32 cellular contexts compared by ENCODE assay signal in genomic region chr14:96208739-96209138, GRCh38. TPM values are rescaled to one million over a fixed set of nuclear protein-coding genes. Genes with fewer than 3 reads are reported as not detected.
"Had no signal": no experiment of that assay in that cellular context is flagged by ENCODE, and none has a peak within 500 bp of the region (broad histone marks: within the 10 kb centered on the region; RNA-seq: fewer than 3 reads in every experiment).

No MANE protein-coding gene starts in this region.

- H3K36me3 ChIP-seq: brain microvascular endothelial cell, gastroesophageal sphincter, WERI-Rb-1 had no signal

- ATAC-seq: activated CD4-positive, CD25-positive, alpha-beta regulatory T cell treated with anti-CD3 and anti-CD28 coated beads, Interleukin-2, amount 50 U/mL, for 24 hours; activated naive CD4-positive, alpha-beta T cell treated with anti-CD3 and anti-CD28 coated beads, Interleukin-2, amount 50 U/mL, for 72 hours; activated T-cell treated with anti-CD3 and anti-CD28 coated beads, Interleukin-2, amount 50 U/mL, for 72 hours; gastroesophageal sphincter; T-helper 17 cell had no signal

- H3K4me3 Mint-ChIP-seq: activated B cell treated with CpG ODN at 0.5 μM for 24 hours; activated CD4-positive, alpha-beta memory T cell treated with anti-CD3 and anti-CD28 coated beads, Interleukin-2, amount 10 ng/mL, durations not matched to agents 7 days and 5 days; activated naive CD4-positive, alpha-beta T cell treated with anti-CD3 and anti-CD28 coated beads, Interleukin-2, amount 10 ng/mL, durations not matched to agents 7 days and 5 days; activated T-cell treated with anti-CD3 and anti-CD28 coated beads, Interleukin-2, amount 50 U/mL, for 24 hours; activated T-cell treated with anti-CD3 and anti-CD28 coated beads, Interleukin-2, amount 50 U/mL, for 72 hours; T-helper 17 cell; T-helper 2 cell treated with Interferon-gamma antibody and Interleukin-4, amounts not matched to agents 5 μg/mL and 100 μg/mL, for 36 hours had no signal

- H3K27ac Mint-ChIP-seq: activated B cell treated with CpG ODN at 0.5 μM for 24 hours; activated CD4-positive, alpha-beta memory T cell treated with anti-CD3 and anti-CD28 coated beads, Interleukin-2, amount 10 ng/mL, durations not matched to agents 7 days and 5 days; activated naive CD4-positive, alpha-beta T cell treated with anti-CD3 and anti-CD28 coated beads, Interleukin-2, amount 10 ng/mL, durations not matched to agents 7 days and 5 days; activated naive CD4-positive, alpha-beta T cell treated with anti-CD3 and anti-CD28 coated beads, Interleukin-2, amount 50 U/mL, for 72 hours; activated T-cell treated with anti-CD3 and anti-CD28 coated beads, Interleukin-2, amount 50 U/mL, for 24 hours; activated T-cell treated with anti-CD3 and anti-CD28 coated beads, Interleukin-2, amount 50 U/mL, for 72 hours; T-helper 17 cell; T-helper 2 cell treated with Interferon-gamma antibody and Interleukin-4, amounts not matched to agents 5 μg/mL and 100 μg/mL, for 36 hours had no signal

- H3K27me3 ChIP-seq: brain microvascular endothelial cell, gastroesophageal sphincter had no signal

- H3K4me3 ChIP-seq: esophagus squamous epithelium, gastroesophageal sphincter had no signal

- H3K36me3 Mint-ChIP-seq: activated naive CD4-positive, alpha-beta T cell treated with anti-CD3 and anti-CD28 coated beads, Interleukin-2, amount 10 ng/mL, durations not matched to agents 7 days and 5 days had no signal

- DNase-seq: activated B cell treated with CpG ODN at 0.5 μM for 24 hours; activated CD4-positive, alpha-beta memory T cell treated with anti-CD3 and anti-CD28 coated beads, Interleukin-2, amount 10 ng/mL, durations not matched to agents 7 days and 5 days; activated CD4-positive, alpha-beta T cell treated with anti-CD3 and anti-CD28 coated beads for 48 hours; activated CD4-positive, alpha-beta T cell treated with anti-CD3 and anti-CD28 coated beads, Interleukin-2, amount 50 U/mL, for 4 hours; activated CD8-positive, alpha-beta memory T cell treated with anti-CD3 and anti-CD28 coated beads, Interleukin-2, amount 50 U/mL, for 48 hours; activated gamma-delta T cell; activated naive CD4-positive, alpha-beta T cell; activated naive CD4-positive, alpha-beta T cell treated with anti-CD3 and anti-CD28 coated beads, Interleukin-2, amount 10 ng/mL, durations not matched to agents 7 days and 5 days; activated T-cell treated with anti-CD3 and anti-CD28 coated beads for 4 hours; activated T-cell treated with anti-CD3 and anti-CD28 coated beads, Interleukin-2, amount 50 U/mL, for 24 hours; activated T-cell treated with anti-CD3 and anti-CD28 coated beads, Interleukin-2, amount 50 U/mL, for 72 hours; amniotic stem cell; anterior cingulate cortex; brain microvascular endothelial cell; cortex of kidney; dermis blood vessel endothelial cell; effector CD8-positive, alpha-beta T cell; esophagus squamous epithelium; foreskin melanocyte; T-helper 1 cell; T-helper 17 cell; T1000; WERI-Rb-1 had no signal

- H3K27ac ChIP-seq: brain microvascular endothelial cell, epithelial cell of prostate, esophagus squamous epithelium, gastroesophageal sphincter, WERI-Rb-1 had no signal

- H3K4me1 Mint-ChIP-seq: activated naive CD4-positive, alpha-beta T cell treated with anti-CD3 and anti-CD28 coated beads, Interleukin-2, amount 10 ng/mL, durations not matched to agents 7 days and 5 days had no signal

RNA-seq across cellular contexts. Expression of gene BDKRB2, which starts 4.1 kb away (rescaled TPM):
- total RNA-seq: activated B cell treated with CpG ODN at 0.5 μM for 24 hours; activated CD4-positive, alpha-beta memory T cell treated with anti-CD3 and anti-CD28 coated beads, Interleukin-2, amount 10 ng/mL, durations not matched to agents 7 days and 5 days; activated T-cell treated with anti-CD3 and anti-CD28 coated beads, Interleukin-2, amount 50 U/mL, for 72 hours; T-helper 17 cell had no signal

RNA-seq across cellular contexts. Expression of gene BDKRB1, which starts 47.3 kb away (rescaled TPM):
- total RNA-seq: activated B cell treated with CpG ODN at 0.5 μM for 24 hours; activated CD4-positive, alpha-beta memory T cell treated with anti-CD3 and anti-CD28 coated beads, Interleukin-2, amount 10 ng/mL, durations not matched to agents 7 days and 5 days; activated naive CD4-positive, alpha-beta T cell treated with anti-CD3 and anti-CD28 coated beads, Interleukin-2, amount 50 U/mL, for 72 hours; activated T-cell treated with anti-CD3 and anti-CD28 coated beads, Interleukin-2, amount 50 U/mL, for 72 hours; cardiac septum; chondrocyte; dermis blood vessel endothelial cell; endothelial cell of umbilical vein; glomerular endothelial cell; T-helper 17 cell had no signal
- polyA plus RNA-seq: endothelial cell of umbilical vein had no signal
